Comparison of ENCODE assay signal across 23 cellular contexts in genomic region chr15:45163508-45163856, GRCh38. TPM values are rescaled to one million over a fixed set of nuclear protein-coding genes. Genes with fewer than 3 reads are reported as not detected.
DNase-seq lines count a peak whose midpoint lies in the region; ATAC-seq, FAIRE-seq and TF ChIP-seq lines count a peak whose summit lies in the region.
"Had no signal": no experiment of that assay in that cellular context is flagged by ENCODE, and none has a peak within 500 bp of the region (broad histone marks: within the 10 kb centered on the region; RNA-seq: fewer than 3 reads in every experiment).

No MANE protein-coding gene starts in this region.

- dilution Hi-C loops in IMR-90 (cut with HindIII; ENCODE audit: low sequenced_read_pairs, unreplicated experiment) = no loop called here

- no peak overlapping the region for H4K5ac ChIP-seq in IMR-90 (ENCODE audit: low read depth, low read length)

- H2AFZ ChIP-seq in IMR-90 (replicated peaks; ENCODE audit: low read length, poor library complexity) = peak overlapping the region; percentile 86

- no peak overlapping the region for H3K18ac ChIP-seq in IMR-90 (ENCODE audit: low read depth, low read length)

- peaks cover 4% of the 10 kb centered on the region for H3K27me3 Mint-ChIP-seq in nephron progenitor cell (ENCODE audit: low read depth, poor library complexity)
- H3K27me3 Mint-ChIP-seq: activated B cell treated with CpG ODN at 0.5 μM for 24 hours; activated naive CD4-positive, alpha-beta T cell treated with anti-CD3 and anti-CD28 coated beads, Interleukin-2, amount 50 U/mL, for 24 hours; stimulated activated naive CD8-positive, alpha-beta T cell treated with anti-CD3 and anti-CD28 coated beads, Interleukin-15, Interleukin-2, amounts not matched to agents 100 ng/mL and 50 ng/mL, for 24 hours; T-cell had no signal

- H3K27me3 ChIP-seq in IMR-90 (ENCODE audit: control insufficient read depth, insufficient read depth, low read length) (no peaks in the 10 kb centered on the region), breast epithelium (no peaks in the 10 kb centered on the region)
- H3K27me3 ChIP-seq: BLaER1, heart left ventricle, neutrophil, SJCRH30 had no signal

- H3K27ac ChIP-seq in IMR-90 (ENCODE audit: insufficient read depth, low read length) (no peak overlapping the region), breast epithelium (peak overlapping the region; percentile 58 to 69), kidney (ENCODE audit: low read depth in 2 of 2, low read length in 2 of 2) (no peak overlapping the region)
- H3K27ac ChIP-seq: heart left ventricle, neutrophil, SJCRH30 had no signal

- FAIRE-seq in kidney (lab: Jason Lieb, UNC) = no peak

- TF ChIP-seq POLR2A in IMR-90 (IDR thresholded peaks at IDR 0.05; ENCODE audit: low read depth, low read length) (no peak), breast epithelium (IDR thresholded peaks at IDR 0.05) (no peak)

- TF ChIP-seq CTCF in IMR-90 (conservative IDR thresholded peaks at IDR 0.05; ENCODE audit: low read depth, low read length) (no peak), breast epithelium (IDR thresholded peaks at IDR 0.05) (no peak), kidney (IDR thresholded peaks at IDR 0.05; ENCODE audit: borderline replicate concordance, extremely low read depth, insufficient read depth) (no peak), nephron progenitor cell (IDR thresholded peaks at IDR 0.05) (no peak)

- no peaks in the 10 kb centered on the region for H3K9me3 Mint-ChIP-seq in stimulated activated effector memory CD8-positive, alpha-beta T cell treated with anti-CD3 and anti-CD28 coated beads, Interleukin-12 subunit alpha, Interleukin-12 subunit beta, amount 100 ng/mL, for 72 hours
- no peaks in the 10 kb centered on the region for H3K9me3 Mint-ChIP-seq in nephron progenitor cell
- H3K9me3 Mint-ChIP-seq: activated B cell treated with CpG ODN at 0.5 μM for 24 hours; activated naive CD4-positive, alpha-beta T cell treated with anti-CD3 and anti-CD28 coated beads, Interleukin-2, amount 50 U/mL, for 24 hours; activated T-helper 1 cell treated with anti-CD3 and anti-CD28 coated beads, Interleukin-12 subunit alpha, Interleukin-12 subunit beta, Interleukin-2, Interleukin-4 antibody, amounts not matched to agents 30 ng/mL and 10 ng/mL and 1 ng/mL, durations not matched to agents 14 hours and 24 hours and 36 hours; stimulated activated naive CD8-positive, alpha-beta T cell treated with anti-CD3 and anti-CD28 coated beads, Interleukin-15, Interleukin-2, amounts not matched to agents 100 ng/mL and 50 ng/mL, for 24 hours; T-cell had no signal

- H3K79me1 ChIP-seq in IMR-90 (ENCODE audit: low read depth in 1 of 2, low read length in 2 of 2) = peaks cover 5 to 20% of the 10 kb centered on the region in 2 experiments

- H4K20me1 ChIP-seq in IMR-90 (ENCODE audit: insufficient read depth, low read length) = no peaks in the 10 kb centered on the region
- H4K20me1 ChIP-seq: BLaER1 had no signal

- ATAC-seq in IMR-90 (ENCODE audit: low read depth) (no peak), GM19463 (IDR thresholded peaks at IDR 0.05; ENCODE audit: unreplicated experiment) (no peak), GM21447 (IDR thresholded peaks at IDR 0.05; ENCODE audit: unreplicated experiment) (no peak)
- no peak for ATAC-seq in stimulated activated effector memory CD8-positive, alpha-beta T cell treated with anti-CD3 and anti-CD28 coated beads, Interleukin-12 subunit alpha, Interleukin-12 subunit beta, amount 100 ng/mL, for 72 hours

- H2AK9ac ChIP-seq in IMR-90 (replicated peaks; ENCODE audit: low read depth, low read length, poor library complexity) = no peak overlapping the region

- peak overlapping the region; percentile 60 for H3K27ac Mint-ChIP-seq in stimulated activated effector memory CD8-positive, alpha-beta T cell treated with anti-CD3 and anti-CD28 coated beads, Interleukin-12 subunit alpha, Interleukin-12 subunit beta, amount 100 ng/mL, for 72 hours
- no peak overlapping the region for H3K27ac Mint-ChIP-seq in nephron progenitor cell
- H3K27ac Mint-ChIP-seq: activated B cell treated with CpG ODN at 0.5 μM for 24 hours; activated naive CD4-positive, alpha-beta T cell treated with anti-CD3 and anti-CD28 coated beads, Interleukin-2, amount 50 U/mL, for 24 hours; stimulated activated naive CD8-positive, alpha-beta T cell treated with anti-CD3 and anti-CD28 coated beads, Interleukin-15, Interleukin-2, amounts not matched to agents 100 ng/mL and 50 ng/mL, for 24 hours; T-cell had no signal

- H3K4me2 ChIP-seq in IMR-90 (ENCODE audit: low read depth, low read length) = no peak overlapping the region
- H3K4me2 ChIP-seq: BLaER1 had no signal

- no peak overlapping the region for H2BK5ac ChIP-seq in IMR-90 (ENCODE audit: low read depth, low read length, poor library complexity, severe bottlenecking)

- CTCF ChIA-PET in IMR-90 (lab: Yijun Ruan, JAX) = interaction anchor here (0.6 to 3.2 kb wide), 12 partner anchors 34 to 267 kb away, joined by 3 to 27 read pairs (median 4); a partner anchor contains a TSS

- H4K8ac ChIP-seq in IMR-90 (ENCODE audit: low read depth in 2 of 2, low read length in 2 of 2) = peak overlapping the region in 1 of 2 experiments; percentile 34; a peak in 1 of 4 replicates

- POLR2A ChIA-PET in IMR-90 (lab: Charles Lee; ENCODE audit: unreplicated experiment) = interaction anchor here (1.0 kb wide), 1 partner anchor 238 kb away, joined by 3 read pairs; a partner anchor contains a TSS

- H3K36me3 Mint-ChIP-seq in stimulated activated effector memory CD8-positive, alpha-beta T cell treated with anti-CD3 and anti-CD28 coated beads, Interleukin-12 subunit alpha, Interleukin-12 subunit beta, amount 100 ng/mL, for 72 hours = peaks cover 70% of the 10 kb centered on the region
- H3K36me3 Mint-ChIP-seq in nephron progenitor cell (ENCODE audit: low read depth) = no peaks in the 10 kb centered on the region

- TF ChIP-seq RAD21 in IMR-90 (IDR thresholded peaks at IDR 0.05; ENCODE audit: low read length) = no peak

- H3K9me3 ChIP-seq in IMR-90 (ENCODE audit: control insufficient read depth, insufficient read depth, low read length) (no peaks in the 10 kb centered on the region), breast epithelium (no peaks in the 10 kb centered on the region), kidney (ENCODE audit: control insufficient read depth in 1 of 2, low read length in 2 of 2) (no peaks in the 10 kb centered on the region)
- H3K9me3 ChIP-seq: BLaER1, heart left ventricle, neutrophil, SJCRH30 had no signal

- H2AK5ac ChIP-seq in IMR-90 (ENCODE audit: low read depth, low read length) = peak overlapping the region; percentile 57

- no peak overlapping the region for H2BK15ac ChIP-seq in IMR-90 (ENCODE audit: low read depth, low read length)

- DNase-seq in IMR-90 (no peak), breast epithelium (ENCODE audit: low spot score in 2 of 2) (no peak), kidney (peak; percentile 38), anterior cingulate cortex (lab: John Stamatoyannopoulos, UW) (no peak), nephron progenitor cell (no peak)
- no peak for DNase-seq in stimulated activated effector memory CD8-positive, alpha-beta T cell treated with anti-CD3 and anti-CD28 coated beads, Interleukin-12 subunit alpha, Interleukin-12 subunit beta, amount 100 ng/mL, for 72 hours (ENCODE audit: low spot score in 2 of 2)

- 0 out of 2 replicates have a peak overlapping the region, but pooled peaks have one; percentile 21 for H3K14ac ChIP-seq in IMR-90 (replicated peaks; ENCODE audit: low read depth, low read length)

- H2BK20ac ChIP-seq in IMR-90 (ENCODE audit: low read depth, low read length) = no peak overlapping the region

- H3K4ac ChIP-seq in IMR-90 (ENCODE audit: low read depth, low read length) = peak overlapping the region; percentile 58; the same call in 1 of the 2 replicates

- H3K4me3 ChIP-seq in IMR-90 (ENCODE audit: insufficient read depth, low read depth, low read length) = no peak overlapping the region
- H3K4me3 ChIP-seq in breast epithelium = no peak overlapping the region
- no peak overlapping the region for H3K4me3 ChIP-seq in kidney (ENCODE audit: low read length in 2 of 2)
- H3K4me3 ChIP-seq: BLaER1, heart left ventricle, SJCRH30 had no signal

- no peak overlapping the region for H3K4me3 Mint-ChIP-seq in stimulated activated effector memory CD8-positive, alpha-beta T cell treated with anti-CD3 and anti-CD28 coated beads, Interleukin-12 subunit alpha, Interleukin-12 subunit beta, amount 100 ng/mL, for 72 hours
- no peak overlapping the region for H3K4me3 Mint-ChIP-seq in nephron progenitor cell
- H3K4me3 Mint-ChIP-seq: activated B cell treated with CpG ODN at 0.5 μM for 24 hours; activated naive CD4-positive, alpha-beta T cell treated with anti-CD3 and anti-CD28 coated beads, Interleukin-2, amount 50 U/mL, for 24 hours; activated T-helper 1 cell treated with anti-CD3 and anti-CD28 coated beads, Interleukin-12 subunit alpha, Interleukin-12 subunit beta, Interleukin-2, Interleukin-4 antibody, amounts not matched to agents 30 ng/mL and 10 ng/mL and 1 ng/mL, durations not matched to agents 14 hours and 24 hours and 36 hours; stimulated activated naive CD8-positive, alpha-beta T cell treated with anti-CD3 and anti-CD28 coated beads, Interleukin-15, Interleukin-2, amounts not matched to agents 100 ng/mL and 50 ng/mL, for 24 hours; T-cell had no signal

- peak overlapping the region; percentile 43; the same call in 1 of the 2 replicates for H4K91ac ChIP-seq in IMR-90 (ENCODE audit: insufficient read depth, low read depth, low read length)

- no peaks in the 10 kb centered on the region for H3K36me3 ChIP-seq in IMR-90 (ENCODE audit: control insufficient read depth, insufficient read depth, low read length)
- H3K36me3 ChIP-seq in breast epithelium = no peaks in the 10 kb centered on the region
- H3K36me3 ChIP-seq in kidney (ENCODE audit: control insufficient read depth in 1 of 2, insufficient read depth in 2 of 2, low read length in 2 of 2) = no peaks in the 10 kb centered on the region
- H3K36me3 ChIP-seq: BLaER1, heart left ventricle, neutrophil, SJCRH30 had no signal

- WGBS in IMR-90 (ENCODE audit: extremely low coverage in 2 of 2, insufficient read length in 1 of 2), 2 experiments = 40% methylated on average over 1 of the region's 9 CpGs; no CpG with 5 or more reads in 1 of the 2 experiments

- H2BK120ac ChIP-seq in IMR-90 (ENCODE audit: low read depth, low read length) = no peak overlapping the region

- no peak overlapping the region for H3K9ac ChIP-seq in IMR-90 (ENCODE audit: low read depth, low read length)
- no peak overlapping the region for H3K9ac ChIP-seq in kidney (ENCODE audit: low read length in 2 of 2)
- H3K9ac ChIP-seq: BLaER1 had no signal

- peaks cover 6% of the 10 kb centered on the region for H3K9me1 ChIP-seq in IMR-90 (ENCODE audit: insufficient read depth, low read length)

- peaks cover 53% of the 10 kb centered on the region for H3K4me1 Mint-ChIP-seq in stimulated activated effector memory CD8-positive, alpha-beta T cell treated with anti-CD3 and anti-CD28 coated beads, Interleukin-12 subunit alpha, Interleukin-12 subunit beta, amount 100 ng/mL, for 72 hours
- peaks cover 43% of the 10 kb centered on the region for H3K4me1 Mint-ChIP-seq in nephron progenitor cell

- H3K4me1 ChIP-seq in IMR-90 (ENCODE audit: control insufficient read depth, insufficient read depth, low read length) = peaks cover 8% of the 10 kb centered on the region
- no peaks in the 10 kb centered on the region for H3K4me1 ChIP-seq in breast epithelium
- peaks cover 0 to 8% of the 10 kb centered on the region in 2 donors for H3K4me1 ChIP-seq in kidney (ENCODE audit: control insufficient read depth in 1 of 2, insufficient read depth in 1 of 2, low read depth in 1 of 2, low read length in 2 of 2)

- no TSS peak for BruUV-seq in IMR-90 (replicated peaks; lab: Mats Ljungman, UMichigan)

- in situ Hi-C loops in IMR-90 (cut with MboI; ENCODE audit: low sequenced_read_pairs) = loop anchor here (5.0 kb wide), 1 partner anchor 239 kb away; a partner anchor contains a TSS

- no peak overlapping the region for H3K23ac ChIP-seq in IMR-90 (ENCODE audit: low read depth, low read length)

- H3K56ac ChIP-seq in IMR-90 (ENCODE audit: extremely low read depth, insufficient read depth, low read length) = no peak overlapping the region

- intact Hi-C loops in IMR-90 (cut with micrococcal nuclease) = loop anchor here (1.0 kb wide), 3 partner anchors 37 to 294 kb away; no protein-coding TSS in a partner anchor
- intact Hi-C loops in breast epithelium (cut with DNase I; ENCODE audit: low total_unique reads) = no loop called here
- intact Hi-C loops in kidney (cut with DNase I) = no loop called here

RNA-seq across cellular contexts. Expression of gene SHF, which starts 24.3 kb away (rescaled TPM):
- total RNA-seq in IMR-90 (2012; rRNA removed) (1.8 and 2.2 TPM in 2 replicates), breast epithelium (1 to 10 TPM; 5.0 to 9.7 (median 9.5) TPM), kidney (5.2 TPM)
- polyA plus RNA-seq in IMR-90 (2012; rRNA removed) (3.5 and 3.8 TPM in 2 replicates), kidney (ENCODE audit: insufficient read depth, low read depth, low replicate concordance) (7.7 TPM)
- 2.5 and 4.5 TPM in 2 replicates for polyA plus RNA-seq in IMR-90 (2012; cell fraction: cytosol; rRNA removed)
- polyA plus RNA-seq in IMR-90 (2012; cell fraction: nucleus; rRNA removed; ENCODE audit: low replicate concordance) = 3.1 and 3.2 TPM in 2 replicates

RNA-seq across cellular contexts. Expression of gene DUOX1, which starts 33.7 kb away (rescaled TPM):
- total RNA-seq in IMR-90 (2012; rRNA removed) = not detected in 2 replicates
- not detected in 2 replicates for polyA plus RNA-seq in IMR-90 (2012; rRNA removed)
- 0.01 TPM in 1 of 2 replicates, not detected in the other for polyA plus RNA-seq in IMR-90 (2012; cell fraction: cytosol; rRNA removed)
- polyA plus RNA-seq in IMR-90 (2012; cell fraction: nucleus; rRNA removed; ENCODE audit: low replicate concordance) = 0.02 TPM in 2 replicates
- 1 to 10 TPM in 2 of 3 donors, under 1 TPM in 1; 0.80 to 7.2 (median 1.6) TPM for total RNA-seq in breast epithelium
- total RNA-seq in kidney = 1.6 TPM
- 0.26 TPM for polyA plus RNA-seq in kidney (ENCODE audit: insufficient read depth, low read depth, low replicate concordance)
- total RNA-seq: endothelial cell of umbilical vein, fibroblast of villous mesenchyme, HT1080, SJCRH30 had no signal
- polyA plus RNA-seq: endothelial cell of umbilical vein had no signal

RNA-seq across cellular contexts. Expression of gene DUOXA1, which starts 33.8 kb away (rescaled TPM):
- total RNA-seq in IMR-90 (2012; rRNA removed) (not detected in 2 replicates), breast epithelium (1 to 10 TPM in 2 of 3 donors, under 1 TPM in 1; 0.80 to 3.3 (median 1.0) TPM), kidney (1.4 TPM)
- polyA plus RNA-seq in IMR-90 (2012; rRNA removed) (0.02 TPM in 1 of 2 replicates, not detected in the other), kidney (ENCODE audit: insufficient read depth, low read depth, low replicate concordance) (0.52 TPM)
- polyA plus RNA-seq in IMR-90 (2012; cell fraction: cytosol; rRNA removed) = 0.02 and 0.10 TPM in 2 replicates
- 0.06 and 0.07 TPM in 2 replicates for polyA plus RNA-seq in IMR-90 (2012; cell fraction: nucleus; rRNA removed; ENCODE audit: low replicate concordance)
- total RNA-seq: activated T-helper 1 cell treated with anti-CD3 and anti-CD28 coated beads, Interleukin-12 subunit alpha, Interleukin-12 subunit beta, Interleukin-2, Interleukin-4 antibody, amounts not matched to agents 30 ng/mL and 10 ng/mL and 1 ng/mL, durations not matched to agents 14 hours and 24 hours and 36 hours; endothelial cell of umbilical vein; fibroblast of villous mesenchyme had no signal

RNA-seq across cellular contexts. Expression of gene DUOXA2, which starts 49.4 kb away (rescaled TPM):
- not detected in 2 replicates for total RNA-seq in IMR-90 (2012; rRNA removed)
- not detected in 2 replicates for polyA plus RNA-seq in IMR-90 (2012; rRNA removed)
- not detected in 2 replicates for polyA plus RNA-seq in IMR-90 (2012; cell fraction: cytosol; rRNA removed)
- 0.03 TPM in 1 of 2 replicates, not detected in the other for polyA plus RNA-seq in IMR-90 (2012; cell fraction: nucleus; rRNA removed; ENCODE audit: low replicate concordance)
- total RNA-seq in breast epithelium = under 1 TPM in 1 of 3 donors, not detected in 2; 0.33 TPM
- total RNA-seq in kidney = not detected
- 0.37 TPM for polyA plus RNA-seq in kidney (ENCODE audit: insufficient read depth, low read depth, low replicate concordance)
- total RNA-seq: activated B cell treated with CpG ODN at 0.5 μM for 24 hours; activated T-helper 1 cell treated with anti-CD3 and anti-CD28 coated beads, Interleukin-12 subunit alpha, Interleukin-12 subunit beta, Interleukin-2, Interleukin-4 antibody, amounts not matched to agents 30 ng/mL and 10 ng/mL and 1 ng/mL, durations not matched to agents 14 hours and 24 hours and 36 hours; aorta; endothelial cell of umbilical vein; fibroblast of villous mesenchyme; heart left ventricle; HT1080; progenitor cell of endocrine pancreas; sciatic nerve; SJCRH30; T-cell had no signal
- polyA plus RNA-seq: endothelial cell of umbilical vein had no signal

RNA-seq across cellular contexts. Expression of gene DUOX2, which starts 49.5 kb away (rescaled TPM):
- total RNA-seq in IMR-90 (2012; rRNA removed) (not detected in 2 replicates), breast epithelium (under 1 TPM; 0.15 to 0.98 (median 0.16) TPM), kidney (0.28 TPM)
- polyA plus RNA-seq in IMR-90 (2012; rRNA removed) (0.03 TPM in 1 of 2 replicates, not detected in the other), kidney (ENCODE audit: insufficient read depth, low read depth, low replicate concordance) (0.26 TPM)
- under 0.01 TPM in 1 of 2 replicates, not detected in the other for polyA plus RNA-seq in IMR-90 (2012; cell fraction: cytosol; rRNA removed)
- polyA plus RNA-seq in IMR-90 (2012; cell fraction: nucleus; rRNA removed; ENCODE audit: low replicate concordance) = 0.08 and 0.22 TPM in 2 replicates
- total RNA-seq: activated B cell treated with CpG ODN at 0.5 μM for 24 hours; activated T-helper 1 cell treated with anti-CD3 and anti-CD28 coated beads, Interleukin-12 subunit alpha, Interleukin-12 subunit beta, Interleukin-2, Interleukin-4 antibody, amounts not matched to agents 30 ng/mL and 10 ng/mL and 1 ng/mL, durations not matched to agents 14 hours and 24 hours and 36 hours; endothelial cell of umbilical vein; fibroblast of villous mesenchyme; SJCRH30 had no signal

Comparison
In these comparisons a context has a peak if more than half of its experiments do, and no peak if none do; other contexts are left out.
1. H3K27ac ChIP-seq: peak in breast epithelium (2 of 2); none in IMR-90 (single experiment) and kidney (0 of 2).